Comparison of ENCODE assay signal across 15 cellular contexts in genomic region chr13:30877335-30877734, GRCh38. TPM values are rescaled to one million over a fixed set of nuclear protein-coding genes. Genes with fewer than 3 reads are reported as not detected.
DNase-seq lines count a peak whose midpoint lies in the region; ATAC-seq and TF ChIP-seq lines count a peak whose summit lies in the region.
"Had no signal": no experiment of that assay in that cellular context is flagged by ENCODE, and none has a peak within 500 bp of the region (broad histone marks: within the 10 kb centered on the region; RNA-seq: fewer than 3 reads in every experiment).

No MANE protein-coding gene starts in this region.

- no peak overlapping the region for H3T11ph ChIP-seq in H9 (ENCODE audit: low read length)

- H4K20me1 ChIP-seq in Loucy (ENCODE audit: insufficient read depth, low read length, poor library complexity, severe bottlenecking) (no peaks in the 10 kb centered on the region), H9 (ENCODE audit: control insufficient read depth, insufficient read depth, insufficient read length) (no peaks in the 10 kb centered on the region)

- H3K18ac ChIP-seq in H9 (ENCODE audit: insufficient read length, low read depth, low read length) (no peak overlapping the region), mesendoderm (ENCODE audit: low read length) (no peak overlapping the region)

- H3K4me3 Mint-ChIP-seq in H9 = no peak overlapping the region
- H3K4me3 Mint-ChIP-seq: brain, CD14-positive monocyte had no signal

- H3K27me3 Mint-ChIP-seq in H9 (ENCODE audit: low read depth) = no peaks in the 10 kb centered on the region; the same call in 1 of the 2 replicates

- H2AFZ ChIP-seq in Loucy (ENCODE audit: low read length) (peak overlapping the region; percentile 5; the same call in 1 of the 2 replicates), H9 (ENCODE audit: low read length) (no peak overlapping the region)
- H2AFZ ChIP-seq: parathyroid adenoma had no signal

- H3K27ac Mint-ChIP-seq in H9 = no peak overlapping the region
- H3K27ac Mint-ChIP-seq: brain, CD14-positive monocyte had no signal

- H2AK5ac ChIP-seq in H9 (ENCODE audit: insufficient read length, low read length) (no peak overlapping the region), mesendoderm (ENCODE audit: low read length) (no peak overlapping the region)

- no peak overlapping the region for H2BK12ac ChIP-seq in H9 (ENCODE audit: insufficient read length, low read depth, low read length)

- no peak overlapping the region for H3K4ac ChIP-seq in H9 (ENCODE audit: low read depth, low read length)
- H3K4ac ChIP-seq in mesendoderm (ENCODE audit: low read depth, low read length) = no peak overlapping the region

- H3K9me3 ChIP-seq in Loucy (ENCODE audit: insufficient read depth, low read depth, low read length) = no peaks in the 10 kb centered on the region
- no peaks in the 10 kb centered on the region for H3K9me3 ChIP-seq in aorta (ENCODE audit: control insufficient read depth, low read length)
- no peaks in the 10 kb centered on the region for H3K9me3 ChIP-seq in H9 (ENCODE audit: control insufficient read depth, low read depth, low read length)

- H3K4me1 ChIP-seq in Loucy (ENCODE audit: insufficient read depth, low read length, poor library complexity, severe bottlenecking) (peaks cover 5% of the 10 kb centered on the region), aorta (ENCODE audit: control insufficient read depth in 1 of 2, insufficient read depth in 2 of 2, low read length in 2 of 2) (peaks cover 5 to 22% of the 10 kb centered on the region in 2 donors), H9 (ENCODE audit: insufficient read depth, low read length) (no peaks in the 10 kb centered on the region; the same call in 1 of the 2 replicates), mesendoderm (ENCODE audit: control insufficient read depth, low read depth, low read length) (peaks cover 6% of the 10 kb centered on the region)
- H3K4me1 ChIP-seq: parathyroid adenoma had no signal

- H3K56ac ChIP-seq in H9 (ENCODE audit: insufficient read length, low read depth, low read length) (no peak overlapping the region), mesendoderm (ENCODE audit: low read length) (no peak overlapping the region)

- DNase-seq in coronary artery (ENCODE audit: low spot score) = peak; percentile 31
- DNase-seq in lung microvascular endothelial cell (ENCODE audit: low read depth in 2 of 2) = peak; percentile 39 to 67
- no peak for DNase-seq in aorta
- DNase-seq in H9 = no peak
- DNase-seq in mesendoderm = no peak
- no peak for DNase-seq in 8988T
- DNase-seq: activated CD8-positive, alpha-beta memory T cell treated with anti-CD3 and anti-CD28 coated beads, Interleukin-2, amount 50 U/mL, for 48 hours; foreskin keratinocyte; NCI-H1092 treated with DMSO at 0.1 percent for 48 hours; NCI-H748 treated with DMSO at 0.1 percent for 48 hours had no signal

- H3K4me3 ChIP-seq in Loucy (ENCODE audit: low read length, poor library complexity, severe bottlenecking) (no peak overlapping the region), coronary artery (no peak overlapping the region), aorta (ENCODE audit: low read length in 2 of 2) (no peak overlapping the region), mesendoderm (ENCODE audit: low read length) (no peak overlapping the region)

- H3K27me3 ChIP-seq in Loucy (ENCODE audit: insufficient read depth, low read length, poor library complexity, severe bottlenecking) = peaks cover 12% of the 10 kb centered on the region
- no peaks in the 10 kb centered on the region for H3K27me3 ChIP-seq in aorta (ENCODE audit: control insufficient read depth in 1 of 2, insufficient read depth in 2 of 2, low read length in 1 of 2)
- no peaks in the 10 kb centered on the region for H3K27me3 ChIP-seq in H9 (ENCODE audit: insufficient read depth, low read length)
- H3K27me3 ChIP-seq in mesendoderm (ENCODE audit: insufficient read depth, low read length, poor library complexity) = no peaks in the 10 kb centered on the region

- H3K9me2 ChIP-seq in Loucy (replicated peaks; ENCODE audit: low read depth, low read length) = no peaks in the 10 kb centered on the region

- H3K14ac ChIP-seq in H9 (ENCODE audit: insufficient read depth, low read length) = no peak overlapping the region

- H2BK15ac ChIP-seq in H9 (ENCODE audit: low read depth, low read length) (no peak overlapping the region), mesendoderm (replicated peaks; ENCODE audit: low read depth) (no peak overlapping the region)

- peaks cover 0 to 8% (median 0%) of the 10 kb centered on the region in 3 experiments; a peak in 4 of 7 replicates for H3K36me3 Mint-ChIP-seq in H9 (ENCODE audit: insufficient read depth in 1 of 3, low read depth in 3 of 3)
- H3K36me3 Mint-ChIP-seq: brain, CD14-positive monocyte had no signal

- intact Hi-C loops in aorta (cut with DNase I) = no loop called here

- no peak overlapping the region for H2BK5ac ChIP-seq in H9 (ENCODE audit: insufficient read length, low read length)
- no peak overlapping the region for H2BK5ac ChIP-seq in mesendoderm (ENCODE audit: low read length)

- no peaks in the 10 kb centered on the region for H3F3A ChIP-seq in Loucy (ENCODE audit: low read depth)

- no peaks in the 10 kb centered on the region for H3K79me2 ChIP-seq in Loucy (ENCODE audit: insufficient read depth, low read length)
- no peaks in the 10 kb centered on the region for H3K79me2 ChIP-seq in H9 (ENCODE audit: insufficient read depth, low read length)
- no peaks in the 10 kb centered on the region for H3K79me2 ChIP-seq in mesendoderm (ENCODE audit: control insufficient read depth, insufficient read depth, low read length)
- H3K79me2 ChIP-seq: parathyroid adenoma had no signal

- no peak for ATAC-seq in aorta (ENCODE audit: low FRiP score)
- ATAC-seq: foreskin keratinocyte, HCT116 had no signal

- no peak overlapping the region for H2BK20ac ChIP-seq in H9 (ENCODE audit: low read depth, low read length, poor library complexity, severe bottlenecking)

- H4K8ac ChIP-seq in H9 (replicated peaks; ENCODE audit: insufficient read length, low read depth, low read length) (no peak overlapping the region), mesendoderm (ENCODE audit: low read depth, low read length) (no peak overlapping the region)

- H3K23me2 ChIP-seq in H9 (ENCODE audit: insufficient read length, low read depth, low read length, poor library complexity, severe bottlenecking) = no peaks in the 10 kb centered on the region

- H3K36me3 ChIP-seq in Loucy (ENCODE audit: insufficient read depth, low read length) (no peaks in the 10 kb centered on the region), aorta (ENCODE audit: control insufficient read depth in 1 of 2, insufficient read depth in 2 of 2, low read length in 1 of 2) (no peaks in the 10 kb centered on the region), mesendoderm (ENCODE audit: control insufficient read depth, insufficient read depth, low read length) (no peaks in the 10 kb centered on the region)

- TF ChIP-seq CTCF in Loucy (conservative IDR thresholded peaks at IDR 0.05; ENCODE audit: low read length) = no peak
- no peak for TF ChIP-seq CTCF in coronary artery (IDR thresholded peaks at IDR 0.05)
- TF ChIP-seq CTCF in H9 (conservative IDR thresholded peaks at IDR 0.05) = no peak

- H3K23ac ChIP-seq in H9 (ENCODE audit: insufficient read length, low read depth, low read length) (no peak overlapping the region), mesendoderm (ENCODE audit: low read length) (no peak overlapping the region)

- H4K5ac ChIP-seq in H9 (ENCODE audit: insufficient read length, low read depth, low read length) (no peak overlapping the region), mesendoderm (ENCODE audit: low read length) (no peak overlapping the region)

- H3K4me1 Mint-ChIP-seq in H9 = peaks cover 25 to 29% of the 10 kb centered on the region in 2 experiments

- H3K9me3 Mint-ChIP-seq in H9 = no peaks in the 10 kb centered on the region
- H3K9me3 Mint-ChIP-seq: brain had no signal

- H3K4me2 ChIP-seq in Loucy (ENCODE audit: low read depth, low read length, poor library complexity, severe bottlenecking) = no peak overlapping the region
- H3K4me2 ChIP-seq in H9 (ENCODE audit: insufficient read depth, insufficient read length, low read length) = no peak overlapping the region
- no peak overlapping the region for H3K4me2 ChIP-seq in mesendoderm (ENCODE audit: low read length)

- no peak overlapping the region for H4K91ac ChIP-seq in H9 (ENCODE audit: insufficient read length, low read depth, low read length)

- H3K79me1 ChIP-seq in H9 (ENCODE audit: insufficient read depth, low read depth, low read length, poor library complexity, severe bottlenecking) = no peaks in the 10 kb centered on the region
- no peaks in the 10 kb centered on the region for H3K79me1 ChIP-seq in mesendoderm (ENCODE audit: low read length)

- H3K9ac ChIP-seq in Loucy (ENCODE audit: low read depth, low read length, poor library complexity, severe bottlenecking) = no peak overlapping the region
- H3K9ac ChIP-seq in H9 (ENCODE audit: extremely low read depth, insufficient read length, low read length) = no peak overlapping the region
- no peak overlapping the region for H3K9ac ChIP-seq in mesendoderm (ENCODE audit: low read length)
- H3K9ac ChIP-seq: parathyroid adenoma had no signal

- H3K27ac ChIP-seq in coronary artery (peak overlapping the region; percentile 46 to 52), aorta (ENCODE audit: low read depth in 1 of 2, low read length in 2 of 2) (peak overlapping the region; percentile 29 to 72), H9 (ENCODE audit: insufficient read length, low read depth, low read length) (no peak overlapping the region), mesendoderm (ENCODE audit: low read depth, low read length) (no peak overlapping the region)
- H3K27ac ChIP-seq: foreskin keratinocyte, parathyroid adenoma had no signal

- H2BK120ac ChIP-seq in H9 (ENCODE audit: low read depth, low read length, poor library complexity, severe bottlenecking) (no peak overlapping the region), mesendoderm (ENCODE audit: low read depth, low read length) (no peak overlapping the region)

- 3 to 4% methylated on average over 1 of the region's 1 CpG for WGBS in aorta, 2 donors
- no CpG with 5 or more reads among the region's 1 CpG for WGBS in H9 (ENCODE audit: extremely low coverage, insufficient read length, low lambda C conversion rate)
- no CpG with 5 or more reads among the region's 1 CpG for WGBS in mesendoderm (ENCODE audit: extremely low coverage, insufficient coverage, low lambda C conversion rate)

RNA-seq across cellular contexts. Expression of gene MEDAG, which starts 28.7 kb away (rescaled TPM):
- total RNA-seq in lung microvascular endothelial cell (27.2 and 170 TPM in 2 replicates), aorta (100 to 1,000 TPM; 146 to 188 TPM), H9 (2021) (0.87 and 0.88 TPM in 2 replicates)
- 100 to 1,000 TPM in 1 of 2 donors, 10 to 100 TPM in 1; 60.2 to 164 TPM for polyA plus RNA-seq in aorta
- polyA plus RNA-seq in mesendoderm (2013, experiment 1 of 2) = 0.27 TPM
- 0.41 TPM for polyA plus RNA-seq in mesendoderm (2013, experiment 2 of 2)
- total RNA-seq: foreskin keratinocyte had no signal
- polyA plus RNA-seq: CD14-positive monocyte, foreskin keratinocyte had no signal

RNA-seq across cellular contexts. Expression of gene TEX26, which starts 55.1 kb away (rescaled TPM):
- total RNA-seq in lung microvascular endothelial cell (not detected in 2 replicates), aorta (under 1 TPM in 1 of 2 donors, not detected in 1; 0.24 TPM), H9 (2021) (not detected in 2 replicates)
- polyA plus RNA-seq in aorta = not detected
- 0.03 TPM for polyA plus RNA-seq in mesendoderm (2013, experiment 1 of 2)
- not detected for polyA plus RNA-seq in mesendoderm (2013, experiment 2 of 2)
- total RNA-seq: foreskin keratinocyte had no signal
- polyA plus RNA-seq: CD14-positive monocyte, foreskin keratinocyte had no signal

Comparison
In these comparisons a context has a peak if more than half of its experiments do, and no peak if none do; other contexts are left out.
1. DNase-seq: peak in coronary artery (single experiment) and lung microvascular endothelial cell (2 of 2); none in aorta (0 of 2), H9 (single experiment), mesendoderm (single experiment) and 8988T (single experiment).
2. H3K27ac ChIP-seq: peak in coronary artery (2 of 2) and aorta (2 of 2); none in H9 (single experiment) and mesendoderm (single experiment).
3. RNA of gene MEDAG, which starts 28.7 kb away (total RNA-seq): 146 to 188 TPM in aorta and 27.2 to 170 TPM in lung microvascular endothelial cell; 0.87 to 0.88 TPM in H9; every median in the first group is over 10 times any median in the second.